4 cellular contexts compared by ENCODE assay signal in the genomic region with DNA sequence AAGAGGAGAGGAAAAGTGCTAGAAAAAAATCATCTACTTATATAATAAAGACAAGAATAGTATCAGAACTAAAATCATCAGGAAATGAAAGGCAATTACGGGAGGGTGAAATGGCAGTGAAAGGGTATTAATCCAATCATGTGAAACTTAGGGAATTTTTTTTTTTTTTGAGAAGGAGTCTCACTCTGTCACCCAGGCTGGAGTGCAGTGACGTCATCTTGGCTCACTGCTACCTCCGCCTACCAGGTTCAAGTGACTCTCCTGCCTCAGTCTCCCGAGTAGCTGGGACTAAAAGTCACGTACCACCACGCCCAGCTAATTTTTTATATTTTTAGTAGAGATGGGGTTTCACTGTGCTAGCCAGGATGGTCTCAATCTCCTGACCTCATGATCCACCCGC.
A peak's percentile ranks its signal among the peaks of the same experiment; 100 is the strongest.
DNase-seq lines count a peak whose midpoint lies in the region; ATAC-seq, FAIRE-seq and TF ChIP-seq lines count a peak whose summit lies in the region.
"Not testable (repeated sequence)": the region's sequence is repeated elsewhere in the genome, so short reads cannot be mapped to it uniquely, and the experiment has no call there.

No MANE protein-coding gene starts in this region.

- H3K9me3 Mint-ChIP-seq in MCF 10A (ENCODE audit: unreplicated experiment), result peaks cover 12% of the 10 kb centered on the region

- not testable (repeated sequence) for H3K36me3 Mint-ChIP-seq in MCF 10A (ENCODE audit: insufficient read depth, unreplicated experiment)

- H3K27ac ChIP-seq in A673 (ENCODE audit: low read depth, low read length, poor library complexity, severe bottlenecking); HEK293 (ENCODE audit: extremely low read depth, low read depth, low read length); HepG2 (ENCODE audit: extremely low read length, insufficient read depth, low read length): not testable (repeated sequence)

- not testable (repeated sequence) for H2AFZ ChIP-seq in HepG2 (ENCODE audit: low read length)

- not testable (repeated sequence) for H3K27me3 ChIP-seq in A673 (replicated peaks; ENCODE audit: insufficient read depth, low read depth, low read length, poor library complexity); HepG2 (ENCODE audit: control insufficient read depth in 1 of 2, insufficient read depth in 2 of 2, low read length in 2 of 2)

- not testable (repeated sequence) for TF ChIP-seq RAD21 in HepG2 (CRISPR knock-in tag; IDR thresholded peaks at IDR 0.05)

- TF ChIP-seq POLR2A in HepG2 (IDR thresholded peaks at IDR 0.05; ENCODE audit: insufficient read depth in 1 of 2, low read depth in 2 of 2, low read length in 2 of 2), result not testable (repeated sequence)

- not testable (repeated sequence) for H3K4me2 ChIP-seq in HepG2 (ENCODE audit: low read depth, low read length)

- H3K4me3 Mint-ChIP-seq in MCF 10A (ENCODE audit: unreplicated experiment), result not testable (repeated sequence)

- H3K4me1 Mint-ChIP-seq in MCF 10A (ENCODE audit: insufficient read depth, unreplicated experiment), result not testable (repeated sequence)

- not testable (repeated sequence) for BruUV-seq in A673 (replicated peaks; lab: Mats Ljungman, UMichigan); MCF 10A (replicated peaks; lab: Mats Ljungman, UMichigan); HepG2 (replicated peaks; lab: Mats Ljungman, UMichigan)

- DNase-seq in A673 (ENCODE audit: low spot score), result peak; percentile 2
- not testable (repeated sequence) for DNase-seq in MCF 10A (ENCODE audit: unreplicated experiment); HepG2 (ENCODE audit: low spot score)

- H3K27ac Mint-ChIP-seq in MCF 10A (ENCODE audit: low read depth, unreplicated experiment), result peak overlapping the region; percentile 2

- H3K79me2 ChIP-seq in HepG2 (ENCODE audit: insufficient read depth, low read length), result not testable (repeated sequence)

- POLR2A ChIA-PET in A673 (lab: Charles Lee; ENCODE audit: low non-redundant PET); HEK293 (lab: Yijun Ruan, JAX); HepG2 (lab: Yijun Ruan, JAX): not testable (repeated sequence)
- POLR2A ChIA-PET in MCF 10A (lab: Yijun Ruan, JAX), result interaction anchor here (0.6 to 1.1 kb wide), 3 partner anchors 10 to 244 kb away, joined by 3 read pairs; no protein-coding TSS in a partner anchor

- TF ChIP-seq EP300 in HepG2 (IDR thresholded peaks at IDR 0.05; ENCODE audit: low read depth in 2 of 2, low read length in 2 of 2); HepG2 (CRISPR knock-in tag; IDR thresholded peaks at IDR 0.05; ENCODE audit: borderline replicate concordance): not testable (repeated sequence)

- intact Hi-C loops in A673 (cut with micrococcal nuclease; ENCODE audit: unreplicated experiment); MCF 10A (cut with micrococcal nuclease); HepG2 (cut with micrococcal nuclease; ENCODE audit: unreplicated experiment): not testable (repeated sequence)

- not testable (repeated sequence) for FAIRE-seq in HepG2 (lab: Jason Lieb, UNC)

- not testable (repeated sequence) for H3K27me3 Mint-ChIP-seq in MCF 10A (ENCODE audit: insufficient read depth, unreplicated experiment)

- not testable (repeated sequence) for H3K4me3 ChIP-seq in A673 (ENCODE audit: low read depth, low read length, poor library complexity, severe bottlenecking); HEK293 (ENCODE audit: low read depth, low read length); HepG2 (replicated peaks in 1 of 3; ENCODE audit: insufficient read depth in 1 of 3, low read depth in 2 of 3, low read length in 3 of 3)

- not testable (repeated sequence) for TF ChIP-seq CTCF in A673 (conservative IDR thresholded peaks at IDR 0.05; ENCODE audit: low read depth, low read length); HEK293 (tag by site-specific recombination; IDR thresholded peaks at IDR 0.05); MCF 10A (IDR thresholded peaks at IDR 0.05; ENCODE audit: unreplicated experiment); HepG2 (CRISPR knock-in tag; IDR thresholded peaks at IDR 0.05)

- H4K20me1 ChIP-seq in HepG2 (ENCODE audit: insufficient read depth, low read length), result not testable (repeated sequence)

- not testable (repeated sequence) for H3K9me3 ChIP-seq in A673 (ENCODE audit: low read depth, low read length, poor library complexity, severe bottlenecking); HEK293 (ENCODE audit: control insufficient read depth, insufficient read depth, low read depth, low read length); HepG2 (ENCODE audit: low read length)

- H3K4me1 ChIP-seq in A673 (ENCODE audit: insufficient read depth, low read length, poor library complexity, severe bottlenecking); HEK293 (ENCODE audit: control insufficient read depth, insufficient read depth, low read length); HepG2 (ENCODE audit: insufficient read depth, low read length): not testable (repeated sequence)

- WGBS in HepG2 (ENCODE audit: low lambda C conversion rate), result 6% methylated on average over 7 of the region's 7 CpGs

- H3K36me3 ChIP-seq in A673 (ENCODE audit: insufficient read depth, low read length, poor library complexity, severe bottlenecking); HEK293 (ENCODE audit: control insufficient read depth in 2 of 2, insufficient read depth in 1 of 2, low read length in 2 of 2); HepG2 (replicated peaks in 1 of 2; ENCODE audit: control insufficient read depth in 1 of 2, insufficient read depth in 2 of 2, low read length in 2 of 2): not testable (repeated sequence)

- CTCF ChIA-PET in A673 (lab: Charles Lee); HEK293 (lab: Yijun Ruan, JAX); HepG2 (lab: Yijun Ruan, JAX; ENCODE audit: low intra/inter-chr PET ratio, low total read pairs): not testable (repeated sequence)
- CTCF ChIA-PET in MCF 10A (lab: Yijun Ruan, JAX), result interaction anchor here (0.7 kb wide), 1 partner anchor 824 kb away, joined by 3 read pairs; no protein-coding TSS in a partner anchor

- ATAC-seq in HepG2, result not testable (repeated sequence)

- H3K9ac ChIP-seq in HepG2 (ENCODE audit: insufficient read depth, low read depth, low read length), result not testable (repeated sequence)

- in situ Hi-C loops in HepG2 (cut with HindIII; ENCODE audit: extremely low pct_ligation_motif_present, low pct_unique_long_range_greater_than_20kb), result not testable (repeated sequence)

TF ChIP-seq in HEK293, 187 proteins besides CTCF, POLR2A, EP300 and RAD21:
- TF ChIP-seq, protein P1, sequence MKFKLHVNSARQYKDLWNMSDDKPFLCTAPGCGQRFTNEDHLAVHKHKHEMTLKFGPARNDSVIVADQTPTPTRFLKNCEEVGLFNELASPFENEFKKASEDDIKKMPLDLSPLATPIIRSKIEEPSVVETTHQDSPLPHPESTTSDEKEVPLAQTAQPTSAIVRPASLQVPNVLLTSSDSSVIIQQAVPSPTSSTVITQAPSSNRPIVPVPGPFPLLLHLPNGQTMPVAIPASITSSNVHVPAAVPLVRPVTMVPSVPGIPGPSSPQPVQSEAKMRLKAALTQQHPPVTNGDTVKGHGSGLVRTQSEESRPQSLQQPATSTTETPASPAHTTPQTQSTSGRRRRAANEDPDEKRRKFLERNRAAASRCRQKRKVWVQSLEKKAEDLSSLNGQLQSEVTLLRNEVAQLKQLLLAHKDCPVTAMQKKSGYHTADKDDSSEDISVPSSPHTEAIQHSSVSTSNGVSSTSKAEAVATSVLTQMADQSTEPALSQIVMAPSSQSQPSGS (tag by site-specific recombination; IDR thresholded peaks at IDR 0.05; ENCODE audit: low read depth), result peak; percentile 25; the same call in 1 of the 2 replicates

TF ChIP-seq in HepG2, 621 proteins besides CTCF, POLR2A, EP300 and RAD21:
- TF ChIP-seq CREB1 (IDR thresholded peaks at IDR 0.05) (peak; percentile 92), ATF7 (IDR thresholded peaks at IDR 0.05) (peak; percentile 95)
- not testable (repeated sequence) for TF ChIP-seq CREB1, ATF7 (CRISPR knock-in tag; IDR thresholded peaks at IDR 0.05)
